In genomic region chrX:115491766-115492165, GRCh38 we compare ENCODE assay signal across 27 cellular contexts.
DNase-seq lines count a peak whose midpoint lies in the region; ATAC-seq and TF ChIP-seq lines count a peak whose summit lies in the region.
"Had no signal": no experiment of that assay in that cellular context is flagged by ENCODE, and none has a peak within 500 bp of the region (broad histone marks: within the 10 kb centered on the region; RNA-seq: fewer than 3 reads in every experiment).

No MANE protein-coding gene starts in this region.

- H3K27me3 ChIP-seq in thoracic aorta (replicated peaks; ENCODE audit: insufficient read depth) = no peaks in the 10 kb centered on the region
- H3K27me3 ChIP-seq in esophagus muscularis mucosa = no peaks in the 10 kb centered on the region
- H3K27me3 ChIP-seq: thyroid gland had no signal

- no peak for TF ChIP-seq EP300 in esophagus muscularis mucosa (IDR thresholded peaks at IDR 0.05)

- H3K27ac ChIP-seq in thoracic aorta (peak overlapping the region; percentile 71 to 75), esophagus muscularis mucosa (replicated peaks in 1 of 4) (peak overlapping the region in 2 of 4 donors; percentile 31 to 50)
- H3K27ac ChIP-seq: PC-9 had no signal

- H3K4me3 ChIP-seq in fibroblast of mammary gland (ENCODE audit: control insufficient read depth, low read depth, low read length) (no peak overlapping the region), thoracic aorta (no peak overlapping the region), esophagus muscularis mucosa (no peak overlapping the region)
- H3K4me3 ChIP-seq: PC-9, thyroid gland had no signal

- no peak for TF ChIP-seq CTCF in fibroblast of mammary gland (conservative IDR thresholded peaks at IDR 0.05; ENCODE audit: control insufficient read depth, insufficient read depth, low read depth, low read length)
- no peak for TF ChIP-seq CTCF in thoracic aorta (IDR thresholded peaks at IDR 0.05)
- TF ChIP-seq CTCF in esophagus muscularis mucosa (IDR thresholded peaks at IDR 0.05) = no peak

- ATAC-seq in thoracic aorta (ENCODE audit: insufficient number of reproducible peaks, low FRiP score, low read depth) (no peak), GM19328 (IDR thresholded peaks at IDR 0.05; ENCODE audit: unreplicated experiment) (no peak)
- ATAC-seq: left cardiac atrium; naive thymus-derived CD4-positive, alpha-beta T cell; stimulated activated naive B cell treated with anti-CD40 and anti-IgM and Interleukin-4, amounts not matched to agents 10 μg/mL and 1 μg/mL and 100 μg/mL, for 72 hours; WTC11 had no signal

- peaks cover 3 to 22% of the 10 kb centered on the region in 2 donors for H3K4me1 ChIP-seq in thoracic aorta (ENCODE audit: control insufficient read depth in 1 of 2, low read depth in 2 of 2)
- H3K4me1 ChIP-seq in esophagus muscularis mucosa = peaks cover 0 to 6% (median 4%) of the 10 kb centered on the region in 4 donors

- intact Hi-C loops in esophagus muscularis mucosa (cut with DNase I) = no loop called here

- H3K36me3 ChIP-seq in thoracic aorta (no peaks in the 10 kb centered on the region), esophagus muscularis mucosa (no peaks in the 10 kb centered on the region)
- H3K36me3 ChIP-seq: thyroid gland had no signal

- H3K9me3 ChIP-seq in thoracic aorta = no peaks in the 10 kb centered on the region
- H3K9me3 ChIP-seq in esophagus muscularis mucosa = no peaks in the 10 kb centered on the region
- H3K9me3 ChIP-seq: thyroid gland had no signal

- DNase-seq in LHCN-M2 (ENCODE audit: low read depth) = peak; percentile 38
- DNase-seq in fibroblast of mammary gland (ENCODE audit: low read depth) = peak; percentile 26
- DNase-seq in myocyte (ENCODE audit: low read depth) = peak; percentile 5
- no peak for DNase-seq in thoracic aorta (ENCODE audit: low spot score)
- DNase-seq in activated effector memory CD4-positive, alpha-beta T cell treated with Interleukin-2 at 50 U/mL for 16 hours = no peak
- no peak for DNase-seq in C1 segment of cervical spinal cord (lab: John Stamatoyannopoulos, UW)
- no peak for DNase-seq in esophagus muscularis mucosa (ENCODE audit: extremely low spot score)
- DNase-seq: activated CD4-positive, alpha-beta T cell treated with anti-CD3 and anti-CD28 coated beads, Interleukin-2, amount 50 U/mL, for 1 hour; activated CD8-positive, alpha-beta memory T cell treated with anti-CD3 and anti-CD28 coated beads, Interleukin-2, amount 50 U/mL, for 48 hours; activated naive CD8-positive, alpha-beta T cell treated with anti-CD3 and anti-CD28 coated beads for 36 hours; CD4-positive, alpha-beta memory T cell; DMS153; head of caudate nucleus; KG1; left cardiac atrium; mesendoderm; naive thymus-derived CD4-positive, alpha-beta T cell; NCI-H1436 treated with DMSO at 0.1 percent for 48 hours; PC-9; Right ventricle myocardium superior; stimulated activated CD4-positive, alpha-beta T cell treated with anti-CD3 and anti-CD28 coated beads, Interleukin-4, amount 100 ng/mL, for 24 hours; stimulated activated naive B cell treated with anti-CD40 and anti-IgM and Interleukin-4, amounts not matched to agents 10 μg/mL and 1 μg/mL and 100 μg/mL, for 72 hours; SW 1271; T1000; thyroid gland had no signal

- no peak for TF ChIP-seq POLR2A in esophagus muscularis mucosa (IDR thresholded peaks at IDR 0.05; ENCODE audit: low read depth)

Comparison
In these comparisons a context has a peak if more than half of its experiments do, and no peak if none do; other contexts are left out.
1. DNase-seq: peak in LHCN-M2 (single experiment), fibroblast of mammary gland (single experiment) and myocyte (single experiment); none in thoracic aorta (single experiment), activated effector memory CD4-positive, alpha-beta T cell treated with Interleukin-2 at 50 U/mL for 16 hours (single experiment), C1 segment of cervical spinal cord (0 of 14) and esophagus muscularis mucosa (single experiment).